In genomic region chr4:163165217-163166017, GRCh38 we compare ENCODE assay signal across 8 cellular contexts. TPM values are rescaled to one million over a fixed set of nuclear protein-coding genes. Genes with fewer than 3 reads are reported as not detected.
DNase-seq lines count a peak whose midpoint lies in the region; TF ChIP-seq lines count a peak whose summit lies in the region.

No MANE protein-coding gene starts in this region.

- DNase-seq in GM06990 (ENCODE audit: extremely low read depth, insufficient read length) = no peak
- peak; percentile 38 for DNase-seq in NOMO-1 treated with DMSO at 0.1 percent for 48 hours (lab: John Stamatoyannopoulos, UW; ENCODE audit: unreplicated experiment)
- DNase-seq in effector memory CD4-positive, alpha-beta T cell = no peak
- no peak for DNase-seq in nephron progenitor cell
- no peak for DNase-seq in NCI-H524 treated with DMSO at 0.1 percent for 48 hours (lab: John Stamatoyannopoulos, UW)
- DNase-seq in NK-92 (lab: John Stamatoyannopoulos, UW; ENCODE audit: unreplicated experiment) = no peak
- no peak for DNase-seq in posterior vena cava (ENCODE audit: low spot score)
- no peak for DNase-seq in NCI-H1930 (lab: John Stamatoyannopoulos, UW)

- no peaks in the 10 kb centered on the region; the same call in 1 of the 2 replicates for H3K36me3 ChIP-seq in GM06990 (ENCODE audit: control insufficient read depth, insufficient read depth, low read length)
- peaks cover 2% of the 10 kb centered on the region for H3K36me3 ChIP-seq in effector memory CD4-positive, alpha-beta T cell (ENCODE audit: control insufficient read depth, insufficient read depth, low read length)

- H3K27ac Mint-ChIP-seq in nephron progenitor cell = peak overlapping the region; percentile 87

- H3K36me3 Mint-ChIP-seq in nephron progenitor cell (ENCODE audit: low read depth) = peaks cover 36% of the 10 kb centered on the region

- H3K9me3 ChIP-seq in effector memory CD4-positive, alpha-beta T cell (ENCODE audit: control insufficient read depth, low read length) = no peaks in the 10 kb centered on the region

- peaks cover 30% of the 10 kb centered on the region for H3K4me1 Mint-ChIP-seq in nephron progenitor cell

- H3K9me3 Mint-ChIP-seq in nephron progenitor cell = no peaks in the 10 kb centered on the region

- peak overlapping the region; percentile 91 for H3K4me3 ChIP-seq in GM06990 (replicated peaks; ENCODE audit: low read depth, low read length)
- H3K4me3 ChIP-seq in effector memory CD4-positive, alpha-beta T cell (ENCODE audit: insufficient read depth, low read depth, low read length, poor library complexity, severe bottlenecking) = peak overlapping the region; percentile 70

- H3K4me1 ChIP-seq in effector memory CD4-positive, alpha-beta T cell (ENCODE audit: control insufficient read depth, insufficient read depth, low read length, poor library complexity, severe bottlenecking) = peaks cover 5% of the 10 kb centered on the region

- TF ChIP-seq CTCF in GM06990 (IDR thresholded peaks at IDR 0.05; ENCODE audit: insufficient read depth, low read length, poor library complexity, severe bottlenecking) (no peak), nephron progenitor cell (IDR thresholded peaks at IDR 0.05) (no peak)

- H3K27me3 ChIP-seq in GM06990 (replicated peaks; ENCODE audit: control insufficient read depth, insufficient read depth, low read length) = no peaks in the 10 kb centered on the region
- H3K27me3 ChIP-seq in effector memory CD4-positive, alpha-beta T cell (replicated peaks; ENCODE audit: control insufficient read depth, insufficient read depth, low read length, poor library complexity, severe bottlenecking) = no peaks in the 10 kb centered on the region

- peak overlapping the region; percentile 86 for H3K4me3 Mint-ChIP-seq in nephron progenitor cell

- H3K27me3 Mint-ChIP-seq in nephron progenitor cell (ENCODE audit: low read depth, poor library complexity) = no peaks in the 10 kb centered on the region

- H3K27ac ChIP-seq in effector memory CD4-positive, alpha-beta T cell (ENCODE audit: insufficient read depth, low read length, poor library complexity, severe bottlenecking) = peak overlapping the region; percentile 89

- intact Hi-C loops in posterior vena cava (cut with DNase I) = no loop called here

RNA-seq across cellular contexts. Expression of gene NAF1, which starts 1.3 kb away (rescaled TPM):
- 10 to 100 TPM; 23.6 to 28.2 TPM for total RNA-seq in posterior vena cava
